In the genomic region with DNA sequence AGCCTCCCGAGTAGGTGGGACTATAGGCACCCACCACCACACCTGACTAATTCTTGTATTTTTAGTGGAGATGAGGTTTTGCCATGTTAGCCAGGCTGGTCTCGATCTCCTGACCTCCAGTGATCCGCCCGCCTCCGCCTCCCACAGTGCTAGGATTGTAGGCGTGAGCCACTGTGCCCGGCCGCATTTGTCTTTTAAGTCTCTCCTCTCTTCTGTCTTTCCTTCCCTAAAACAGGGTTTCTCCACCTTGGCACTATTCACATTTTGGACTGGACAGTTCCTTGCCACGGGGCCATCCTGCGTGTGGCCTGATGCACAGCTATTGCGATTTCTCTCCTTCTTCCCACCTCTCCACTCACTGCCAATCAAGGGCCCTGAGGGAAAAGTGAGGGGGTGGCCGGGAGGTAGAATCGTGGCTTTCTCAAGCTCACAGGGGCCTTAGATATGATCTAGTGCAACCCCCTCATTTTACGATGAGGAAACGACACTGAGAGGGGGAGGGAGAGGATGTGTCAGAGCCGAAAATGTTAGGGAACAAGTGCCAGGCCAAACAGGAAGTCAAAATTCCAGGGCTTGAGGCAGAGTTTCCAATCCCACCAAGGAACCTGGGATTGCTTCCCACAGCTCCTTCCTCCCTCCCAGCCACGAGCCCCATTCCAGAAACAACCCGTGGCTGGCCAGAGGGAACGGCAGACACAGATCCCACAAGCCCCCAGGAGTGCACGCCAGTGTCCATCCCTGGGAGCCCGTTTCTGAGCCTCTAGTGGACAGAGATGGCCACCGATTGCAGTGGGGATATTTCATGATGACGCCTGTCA, we compare ENCODE assay signal across 11 cellular contexts. TPM values are rescaled to one million over a fixed set of nuclear protein-coding genes. Genes with fewer than 3 reads are reported as not detected.
A peak's percentile ranks its signal among the peaks of the same experiment; 100 is the strongest.
DNase-seq lines count a peak whose midpoint lies in the region; ATAC-seq and TF ChIP-seq lines count a peak whose summit lies in the region.
"Had no signal": no experiment of that assay in that cellular context is flagged by ENCODE, and none has a peak within 500 bp of the region (broad histone marks: within the 10 kb centered on the region; RNA-seq: fewer than 3 reads in every experiment).

No MANE protein-coding gene starts in this region.

- TF ChIP-seq CTCF in body of pancreas (IDR thresholded peaks at IDR 0.05), result no peak
- no peak for TF ChIP-seq CTCF in left lung (IDR thresholded peaks at IDR 0.05)

- H3K4me1 ChIP-seq in body of pancreas (peaks cover 6% of the 10 kb centered on the region), left lung (peaks cover 11 to 45% of the 10 kb centered on the region in 2 donors)

- no peaks in the 10 kb centered on the region for H3K36me3 Mint-ChIP-seq in stimulated activated memory B cell treated with anti-CD40 and anti-IgM and Interleukin-4, amounts not matched to agents 10 μg/mL and 1 μg/mL and 100 μg/mL, for 72 hours
- H3K36me3 Mint-ChIP-seq: activated naive CD8-positive, alpha-beta T cell treated with anti-CD3 and anti-CD28 coated beads, Interleukin-2, amount 10 ng/mL, durations not matched to agents 7 days and 5 days had no signal

- H3K27me3 ChIP-seq in body of pancreas (no peaks in the 10 kb centered on the region), left lung (peaks cover 0 to 9% of the 10 kb centered on the region in 2 donors)

- no peaks in the 10 kb centered on the region for H3K27me3 Mint-ChIP-seq in stimulated activated memory B cell treated with anti-CD40 and anti-IgM and Interleukin-4, amounts not matched to agents 10 μg/mL and 1 μg/mL and 100 μg/mL, for 72 hours

- intact Hi-C loops in body of pancreas (cut with DNase I) (no loop called here), left lung (cut with DNase I) (no loop called here)

- H3K27ac Mint-ChIP-seq in stimulated activated memory B cell treated with anti-CD40 and anti-IgM and Interleukin-4, amounts not matched to agents 10 μg/mL and 1 μg/mL and 100 μg/mL, for 72 hours, result peak overlapping the region; percentile 37
- H3K27ac Mint-ChIP-seq: activated naive CD8-positive, alpha-beta T cell treated with anti-CD3 and anti-CD28 coated beads, Interleukin-2, amount 10 ng/mL, durations not matched to agents 7 days and 5 days had no signal

- peak overlapping the region in 2 of 4 donors; percentile 9 to 21 for H3K27ac ChIP-seq in body of pancreas
- peak overlapping the region; percentile 72 to 75 for H3K27ac ChIP-seq in left lung
- no peak overlapping the region for H3K27ac ChIP-seq in substantia nigra (ENCODE audit: low read depth, low read length, poor library complexity, severe bottlenecking)

- 51 to 63% methylated on average over 22 to 23 of the region's 23 CpGs for WGBS in body of pancreas, 2 donors

- H3K36me3 ChIP-seq in body of pancreas (replicated peaks in 1 of 2; ENCODE audit: insufficient read depth in 1 of 2, low read depth in 2 of 2) (no peaks in the 10 kb centered on the region), left lung (no peaks in the 10 kb centered on the region)

- H3K4me3 Mint-ChIP-seq in stimulated activated memory B cell treated with anti-CD40 and anti-IgM and Interleukin-4, amounts not matched to agents 10 μg/mL and 1 μg/mL and 100 μg/mL, for 72 hours, result no peak overlapping the region
- H3K4me3 Mint-ChIP-seq: activated naive CD8-positive, alpha-beta T cell treated with anti-CD3 and anti-CD28 coated beads, Interleukin-2, amount 10 ng/mL, durations not matched to agents 7 days and 5 days had no signal

- no peak for TF ChIP-seq POLR2A in body of pancreas (IDR thresholded peaks at IDR 0.05)

- H3K4me1 Mint-ChIP-seq in stimulated activated memory B cell treated with anti-CD40 and anti-IgM and Interleukin-4, amounts not matched to agents 10 μg/mL and 1 μg/mL and 100 μg/mL, for 72 hours, result peaks cover 37% of the 10 kb centered on the region

- ATAC-seq in body of pancreas, result peak; percentile 51
- peak; percentile 8 for ATAC-seq in left lung
- no peak for ATAC-seq in stimulated activated memory B cell treated with anti-CD40 and anti-IgM and Interleukin-4, amounts not matched to agents 10 μg/mL and 1 μg/mL and 100 μg/mL, for 72 hours

- DNase-seq in GM04504 (ENCODE audit: low read depth), result peak; percentile 64
- peak in 2 of 4 donors; percentile 15 to 25 for DNase-seq in body of pancreas
- no peak for DNase-seq in left lung
- no peak for DNase-seq in DMS79 treated with DMSO at 0.1 percent for 48 hours (lab: John Stamatoyannopoulos, UW)
- DNase-seq in mucosa of gallbladder (ENCODE audit: low spot score), result no peak
- DNase-seq in substantia nigra (lab: John Stamatoyannopoulos, UW), result no peak
- no peak for DNase-seq in activated CD4-positive, alpha-beta T cell treated with anti-CD3 and anti-CD28 coated beads, Interleukin-2, amount 50 U/mL, for 4 hours
- DNase-seq: activated naive CD8-positive, alpha-beta T cell treated with anti-CD3 and anti-CD28 coated beads, Interleukin-2, amount 10 ng/mL, durations not matched to agents 7 days and 5 days; DMS53; NCI-H345 had no signal

- H3K4me3 ChIP-seq in body of pancreas, result no peak overlapping the region
- no peak overlapping the region for H3K4me3 ChIP-seq in left lung

- H3K9me3 ChIP-seq in body of pancreas (no peaks in the 10 kb centered on the region), left lung (no peaks in the 10 kb centered on the region)

- H3K9me3 Mint-ChIP-seq in stimulated activated memory B cell treated with anti-CD40 and anti-IgM and Interleukin-4, amounts not matched to agents 10 μg/mL and 1 μg/mL and 100 μg/mL, for 72 hours, result no peaks in the 10 kb centered on the region
- H3K9me3 Mint-ChIP-seq: activated naive CD8-positive, alpha-beta T cell treated with anti-CD3 and anti-CD28 coated beads, Interleukin-2, amount 10 ng/mL, durations not matched to agents 7 days and 5 days had no signal

RNA-seq across cellular contexts. Expression of a gene that starts 21.2 kb away (rescaled TPM):
- not detected for total RNA-seq in body of pancreas
- 100 to 1,000 TPM in 1 of 2 donors, 1 to 10 TPM in 1; 3.5 to 397 TPM for total RNA-seq in left lung
- total RNA-seq in mucosa of gallbladder, result 2.7 TPM
- total RNA-seq: activated naive CD8-positive, alpha-beta T cell treated with anti-CD3 and anti-CD28 coated beads, Interleukin-2, amount 10 ng/mL, durations not matched to agents 7 days and 5 days had no signal
